1 cellular context compared by ENCODE assay signal in genomic region chr2:63642941-63643340, GRCh38.
TF ChIP-seq lines count a peak whose summit lies in the region.

No MANE protein-coding gene starts in this region.

TF ChIP-seq in H1, 55 proteins besides CTCF, POLR2A, EP300 and RAD21 (continued from another document):
- TF ChIP-seq ATF2 (IDR thresholded peaks at IDR 0.05; ENCODE audit: low read length) (no peak), KDM4A (IDR thresholded peaks at IDR 0.05; ENCODE audit: low read depth, low read length, severe bottlenecking) (no peak), GABPA (IDR thresholded peaks at IDR 0.05; ENCODE audit: borderline replicate concordance, insufficient read depth, low read length) (no peak), NANOG (IDR thresholded peaks at IDR 0.05; ENCODE audit: insufficient read depth, low read depth, low read length, poor library complexity, severe bottlenecking) (no peak), ASH2L (IDR thresholded peaks at IDR 0.05; ENCODE audit: low read length) (no peak), TCF12 (IDR thresholded peaks at IDR 0.05; ENCODE audit: low read depth, low read length) (no peak), KDM5A (IDR thresholded peaks at IDR 0.05; ENCODE audit: low read length) (no peak), ATF3 (IDR thresholded peaks at IDR 0.05; ENCODE audit: insufficient read depth, low read depth, low read length) (no peak), TBP (IDR thresholded peaks at IDR 0.05; ENCODE audit: low read depth, low read length) (no peak), BRCA1 (IDR thresholded peaks at IDR 0.05; ENCODE audit: low read depth, low read length) (no peak), JUND (IDR thresholded peaks at IDR 0.05; ENCODE audit: low read length) (no peak)
